ENCODE assay signal across 8 cellular contexts in the genomic region with DNA sequence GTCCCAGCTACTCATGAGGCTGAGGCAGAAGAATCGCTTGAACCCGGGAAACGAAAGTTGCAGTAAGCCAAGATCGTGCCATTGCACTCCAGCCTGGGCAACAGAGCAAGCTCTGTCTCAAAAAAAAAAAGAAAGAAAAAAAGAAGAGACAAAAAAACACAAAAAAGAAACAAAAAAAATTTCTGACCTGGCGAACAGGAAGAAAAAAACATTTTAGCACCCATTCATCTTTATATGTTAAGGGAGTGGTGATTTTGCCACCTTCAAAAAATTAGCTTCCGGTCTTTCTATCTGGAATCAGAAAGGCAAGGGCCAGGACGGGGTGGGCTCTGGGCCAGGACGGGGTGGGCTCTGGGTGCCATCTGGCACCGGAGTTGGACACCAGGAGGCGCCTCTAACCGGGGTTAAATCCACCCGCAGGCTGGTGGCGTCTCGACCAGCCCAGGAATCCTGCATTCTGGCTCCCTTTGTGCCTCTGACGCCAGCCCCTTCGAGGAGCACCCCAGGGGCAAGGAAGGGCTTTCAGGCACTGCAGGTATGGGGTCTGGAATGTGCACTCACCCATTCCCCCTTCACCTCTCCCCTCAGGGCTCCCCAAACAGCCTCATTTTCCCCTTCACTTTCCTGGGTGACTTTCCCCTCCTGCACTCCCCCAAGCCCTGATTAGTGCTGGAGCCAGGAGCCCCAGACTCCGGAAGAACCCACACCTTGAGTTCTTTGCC. TPM values are rescaled to one million over a fixed set of nuclear protein-coding genes. Genes with fewer than 3 reads are reported as not detected.
DNase-seq lines count a peak whose midpoint lies in the region; ATAC-seq and TF ChIP-seq lines count a peak whose summit lies in the region.

No MANE protein-coding gene starts in this region.

- ATAC-seq in HG03460 (IDR thresholded peaks at IDR 0.05; ENCODE audit: unreplicated experiment): no peak
- no peak for ATAC-seq in HG02798 (IDR thresholded peaks at IDR 0.05; ENCODE audit: poor library complexity, unreplicated experiment)

- CTCF ChIA-PET in Calu3 (lab: Charles Lee): interaction anchor here (0.9 to 1.2 kb wide), 3 partner anchors 13 to 77 kb away, joined by 3 to 5 read pairs (median 3); no protein-coding TSS in a partner anchor

- H3K4me3 ChIP-seq in astrocyte of the spinal cord (ENCODE audit: low read depth, low read length): no peak overlapping the region

- in situ Hi-C loops in astrocyte of the spinal cord (cut with HindIII; ENCODE audit: low sequenced_read_pairs): no loop called here

- peak; percentile 76 for DNase-seq in Calu3
- peak; percentile 71 for DNase-seq in UCSD-AML1 (lab: John Stamatoyannopoulos, UW; ENCODE audit: unreplicated experiment)
- peak; percentile 63 for DNase-seq in astrocyte of the spinal cord (ENCODE audit: low read depth, low spot score)
- DNase-seq in iPS-NIHi11 (ENCODE audit: low spot score): peak; percentile 78
- DNase-seq in stimulated activated CD4-positive, alpha-beta T cell treated with anti-CD3 and anti-CD28 coated beads, Interleukin-15, amount 100 ng/mL, for 24 hours: peak; percentile 81

- peak overlapping the region; percentile 34 for H3K4me3 Mint-ChIP-seq in Calu3 (ENCODE audit: low read depth, unreplicated experiment)

- H3K36me3 Mint-ChIP-seq in Calu3 (ENCODE audit: insufficient read depth, unreplicated experiment): no peaks in the 10 kb centered on the region

- no peaks in the 10 kb centered on the region for H3K9me3 Mint-ChIP-seq in Calu3 (ENCODE audit: low read depth, unreplicated experiment)

- H3K27ac Mint-ChIP-seq in Calu3 (ENCODE audit: unreplicated experiment): peak overlapping the region; percentile 77

- peaks cover 16% of the 10 kb centered on the region for H3K4me1 Mint-ChIP-seq in Calu3 (ENCODE audit: low read depth, unreplicated experiment)

- no TSS peak for BruUV-seq in Calu3 (replicated peaks; lab: Mats Ljungman, UMichigan)

- peak; percentile 53 for TF ChIP-seq CTCF in Calu3 (IDR thresholded peaks at IDR 0.05; ENCODE audit: unreplicated experiment)
- TF ChIP-seq CTCF in LNCAP (IDR thresholded peaks at IDR 0.05): peak; percentile 55
- peak; percentile 73 for TF ChIP-seq CTCF in astrocyte of the spinal cord (IDR thresholded peaks at IDR 0.05; ENCODE audit: low read depth, low read length)

- intact Hi-C loops in Calu3 (cut with micrococcal nuclease; ENCODE audit: unreplicated experiment): loop anchor here (1.0 kb wide), 1 partner anchor 77 kb away; no protein-coding TSS in a partner anchor

- no peaks in the 10 kb centered on the region for H3K27me3 Mint-ChIP-seq in Calu3 (ENCODE audit: unreplicated experiment)

RNA-seq across cellular contexts. Expression of a gene that starts 10.4 kb away (rescaled TPM):
- total RNA-seq in Calu3 (2022): 10.7 and 11.5 TPM in 2 replicates

RNA-seq across cellular contexts. Expression of a gene that starts 10.6 kb away (rescaled TPM):
- total RNA-seq in Calu3 (2022): 59.4 and 66.4 TPM in 2 replicates

RNA-seq across cellular contexts. Expression of a gene that starts 20.6 kb away (rescaled TPM):
- total RNA-seq in Calu3 (2022): 30.2 and 32.6 TPM in 2 replicates
